Comparison of ENCODE assay signal across 10 cellular contexts in genomic region chr18:46264255-46264654, GRCh38.
A peak's percentile ranks its signal among the peaks of the same experiment; 100 is the strongest.
DNase-seq lines count a peak whose midpoint lies in the region; ATAC-seq, FAIRE-seq and TF ChIP-seq lines count a peak whose summit lies in the region.
"Had no signal": no experiment of that assay in that cellular context is flagged by ENCODE, and none has a peak within 500 bp of the region (broad histone marks: within the 10 kb centered on the region; RNA-seq: fewer than 3 reads in every experiment).

No MANE protein-coding gene starts in this region.

- no peak overlapping the region for H2BK120ac ChIP-seq in mesenchymal stem cell (ENCODE audit: low read depth, low read length)

- CTCF ChIA-PET in K562 (lab: Yijun Ruan, JAX; ENCODE audit: low intra/inter-chr PET ratio), result no interaction called here

- peak in 2 of 4 experiments; percentile 10 to 13 for DNase-seq in K562 (ENCODE audit: extremely low read depth in 1 of 4, low spot score in 3 of 4)
- peak; percentile 91 for DNase-seq in mesenchymal stem cell
- no peak for DNase-seq in cerebellum (ENCODE audit: low spot score)
- no peak for DNase-seq in SIG-M5 treated with dmso at 0.1 percent for 504 hours (lab: John Stamatoyannopoulos, UW; ENCODE audit: unreplicated experiment)
- DNase-seq in activated CD4-positive, alpha-beta T cell treated with anti-CD3 and anti-CD28 coated beads for 4 hours, result no peak
- DNase-seq: testis had no signal

- no peak overlapping the region for H3K23ac ChIP-seq in mesenchymal stem cell (ENCODE audit: low read length in 2 of 2)

- TF ChIP-seq POLR2A in K562 (conservative IDR thresholded peaks at IDR 0.05), result no peak

- H3K4me1 ChIP-seq in K562 (replicated peaks in 1 of 2; ENCODE audit: control insufficient read depth in 2 of 2, insufficient read depth in 2 of 2, low read length in 2 of 2), result peaks cover 0 to 10% of the 10 kb centered on the region in 2 experiments; a peak in 2 of 5 replicates
- H3K4me1 ChIP-seq in mesenchymal stem cell (ENCODE audit: control insufficient read depth, insufficient read depth, low read depth, low read length), result peaks cover 11% of the 10 kb centered on the region
- H3K4me1 ChIP-seq: prostate gland had no signal

- POLR2A ChIA-PET in K562 (lab: Yijun Ruan, JAX), result interaction anchor here (0.6 kb wide), 1 partner anchor 40 kb away, joined by 3 read pairs; no protein-coding TSS in a partner anchor

- H4K20me1 ChIP-seq in K562 (replicated peaks; ENCODE audit: control insufficient read depth, insufficient read depth, low read length), result no peaks in the 10 kb centered on the region

- TF ChIP-seq CTCF in K562 (IDR thresholded peaks at IDR 0.05 in 2 of 3, conservative IDR thresholded peaks at IDR 0.05 in 1 of 3; ENCODE audit: insufficient read depth in 2 of 3, low read depth in 1 of 3, low read length in 3 of 3), result no peak

- in situ Hi-C loops in K562 (cut with MboI), result no loop called here

- no TSS peak for BruUV-seq in K562 (replicated peaks; lab: Mats Ljungman, UMichigan)

- no peak overlapping the region for H2BK12ac ChIP-seq in mesenchymal stem cell (ENCODE audit: low read length in 2 of 2)

- no peak overlapping the region for H2AFZ ChIP-seq in K562 (ENCODE audit: low read depth, low read length)
- H2AFZ ChIP-seq in mesenchymal stem cell (ENCODE audit: low read depth, low read length), result no peak overlapping the region

- WGBS in K562 (ENCODE audit: insufficient coverage, low coverage, missing lambda C conversion rate), result 57% methylated on average over 1 of the region's 1 CpG
- WGBS in mesenchymal stem cell, result no CpG with 5 or more reads among the region's 1 CpG

- H3K18ac ChIP-seq in mesenchymal stem cell (ENCODE audit: low read depth in 1 of 2, low read length in 2 of 2), result no peak overlapping the region

- ATAC-seq in GM18502 (IDR thresholded peaks at IDR 0.05; ENCODE audit: poor library complexity, unreplicated experiment) (peak; percentile 53), HG03354 (IDR thresholded peaks at IDR 0.05; ENCODE audit: poor library complexity, severe bottlenecking, unreplicated experiment) (peak; percentile 83), K562 (no peak), GM19452 (IDR thresholded peaks at IDR 0.05; ENCODE audit: unreplicated experiment) (no peak)

- H3K27me3 ChIP-seq in K562 (ENCODE audit: control insufficient read depth in 2 of 2, insufficient read depth in 2 of 2, low read length in 2 of 2), result no peaks in the 10 kb centered on the region
- H3K27me3 ChIP-seq in mesenchymal stem cell (ENCODE audit: control insufficient read depth in 1 of 2, insufficient read depth in 1 of 2, low read length in 2 of 2), result no peaks in the 10 kb centered on the region
- H3K27me3 ChIP-seq: testis had no signal

- H2BK5ac ChIP-seq in mesenchymal stem cell (ENCODE audit: low read depth, low read length, poor library complexity, severe bottlenecking), result no peak overlapping the region

- H3K4me2 ChIP-seq in K562 (ENCODE audit: insufficient read depth, low read length), result no peak overlapping the region
- no peak overlapping the region for H3K4me2 ChIP-seq in mesenchymal stem cell (ENCODE audit: low read length, poor library complexity, severe bottlenecking)

- no peak for TF ChIP-seq EP300 in K562 (IDR thresholded peaks at IDR 0.05; ENCODE audit: low read length)

- H3K79me1 ChIP-seq in mesenchymal stem cell (replicated peaks; ENCODE audit: low read length, poor library complexity, severe bottlenecking), result peaks cover 11% of the 10 kb centered on the region

- H3K9me1 ChIP-seq in K562 (ENCODE audit: control insufficient read depth, insufficient read depth, low read length), result no peaks in the 10 kb centered on the region

- H4K8ac ChIP-seq in mesenchymal stem cell (ENCODE audit: low read length), result no peak overlapping the region

- peaks cover 4% of the 10 kb centered on the region for H3K79me2 ChIP-seq in K562 (ENCODE audit: control insufficient read depth, insufficient read depth, low read length)

- H3K4ac ChIP-seq in mesenchymal stem cell (ENCODE audit: low read depth in 1 of 2, low read length in 2 of 2), result no peak overlapping the region

- H3K4me3 ChIP-seq in K562 (no peak overlapping the region), mesenchymal stem cell (ENCODE audit: insufficient read depth in 1 of 2, low read depth in 1 of 2, low read length in 2 of 2) (no peak overlapping the region)
- H3K4me3 ChIP-seq: prostate gland, testis had no signal

- no peak for FAIRE-seq in K562 (lab: Jason Lieb, UNC)

- H2AK5ac ChIP-seq in mesenchymal stem cell (ENCODE audit: low read length, severe bottlenecking), result no peak overlapping the region

- H2BK15ac ChIP-seq in mesenchymal stem cell (ENCODE audit: low read depth, poor library complexity, severe bottlenecking), result no peak overlapping the region

- TF ChIP-seq RAD21 in K562 (CRISPR knock-in tag; conservative IDR thresholded peaks at IDR 0.05 in 1 of 2, IDR thresholded peaks at IDR 0.05 in 1 of 2), result no peak

- no peak overlapping the region for H4K91ac ChIP-seq in mesenchymal stem cell (ENCODE audit: low read length)

- H3K9ac ChIP-seq in K562 (ENCODE audit: insufficient read depth in 1 of 2, low read depth in 2 of 2, low read length in 2 of 2), result no peak overlapping the region
- no peak overlapping the region for H3K9ac ChIP-seq in mesenchymal stem cell (ENCODE audit: low read length)

- H3K9me3 ChIP-seq in K562 (replicated peaks; ENCODE audit: control insufficient read depth, insufficient read depth, low read depth, low read length) (no peaks in the 10 kb centered on the region), mesenchymal stem cell (ENCODE audit: control insufficient read depth, low read length) (no peaks in the 10 kb centered on the region)
- H3K9me3 ChIP-seq: prostate gland, testis had no signal

- no peak overlapping the region for H3K27ac ChIP-seq in K562 (ENCODE audit: extremely low read depth, low read depth, low read length)
- H3K27ac ChIP-seq in mesenchymal stem cell (ENCODE audit: low read length, poor library complexity, severe bottlenecking), result peak overlapping the region; percentile 93
- H3K27ac ChIP-seq: prostate gland had no signal

- intact Hi-C loops in K562 (cut with micrococcal nuclease), result no loop called here

- H3K14ac ChIP-seq in mesenchymal stem cell (ENCODE audit: low read length in 2 of 2), result no peak overlapping the region

- H3K36me3 ChIP-seq in K562 (ENCODE audit: control insufficient read depth, insufficient read depth, low read length) (peaks cover 39% of the 10 kb centered on the region), mesenchymal stem cell (ENCODE audit: control insufficient read depth in 1 of 2, insufficient read depth in 2 of 2, low read depth in 1 of 2, low read length in 2 of 2) (peaks cover 6 to 33% of the 10 kb centered on the region in 2 experiments)
- H3K36me3 ChIP-seq: prostate gland had no signal

TF ChIP-seq in K562, 482 proteins besides CTCF, POLR2A, EP300 and RAD21 (continues in another document):
- no peak for TF ChIP-seq ZBTB11 (CRISPR knock-in tag; IDR thresholded peaks at IDR 0.05)
- TF ChIP-seq FOXJ2 (tag; IDR thresholded peaks at IDR 0.05), result peak; percentile 94
- no peak for TF ChIP-seq ARHGAP35 (IDR thresholded peaks at IDR 0.05; ENCODE audit: partially characterized antibody)
- no peak for TF ChIP-seq HDGF (IDR thresholded peaks at IDR 0.05)
- TF ChIP-seq ZBTB5 (IDR thresholded peaks at IDR 0.05), result no peak
- no peak for TF ChIP-seq SMAD1 (IDR thresholded peaks at IDR 0.05; ENCODE audit: low read depth, low read length, partially characterized antibody)
- peak; percentile 32; the same call in 1 of the 2 replicates for TF ChIP-seq MXI1 (IDR thresholded peaks at IDR 0.05; ENCODE audit: low read depth, low read length)

Comparison
In these comparisons a context has a peak if more than half of its experiments do, and no peak if none do; other contexts are left out.
1. ATAC-seq: peak in GM18502 (single experiment) and HG03354 (single experiment); none in K562 (single experiment) and GM19452 (single experiment).